ENCODE assay signal across 1 cellular context in the genomic region with DNA sequence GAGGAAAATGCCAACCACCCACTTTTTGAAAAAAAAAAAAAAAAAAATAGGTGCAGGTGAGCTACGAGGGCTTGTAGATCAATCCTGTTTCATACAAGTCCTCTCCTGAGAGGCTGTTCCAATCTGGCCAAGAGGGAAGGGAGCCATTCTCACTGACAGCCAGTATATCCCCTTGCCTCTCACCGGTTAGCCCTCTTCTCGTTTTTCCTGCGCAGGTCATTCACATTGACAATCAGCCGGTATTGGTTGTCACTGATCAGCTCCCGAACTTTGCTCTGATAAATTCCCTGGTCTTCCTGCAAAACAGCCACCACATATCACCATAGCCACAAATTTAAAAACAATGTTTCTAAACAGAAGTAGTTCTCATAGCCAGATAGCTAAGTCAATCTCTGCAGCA.
TF ChIP-seq lines count a peak whose summit lies in the region.

No MANE protein-coding gene starts in this region.

TF ChIP-seq in HepG2, 621 proteins besides CTCF, POLR2A, EP300 and RAD21 (continued from another document):
- TF ChIP-seq ZNF296 (CRISPR knock-in tag; conservative IDR thresholded peaks at IDR 0.05), result no peak
- no peak for TF ChIP-seq MTA1 (CRISPR knock-in tag; IDR thresholded peaks at IDR 0.05; ENCODE audit: borderline replicate concordance)
- no peak for TF ChIP-seq ZSCAN31 (CRISPR knock-in tag; IDR thresholded peaks at IDR 0.05; ENCODE audit: low read depth)
- no peak for TF ChIP-seq SUZ12 (IDR thresholded peaks at IDR 0.05; ENCODE audit: low read depth, low read length)
- TF ChIP-seq PATZ1 (CRISPR knock-in tag; IDR thresholded peaks at IDR 0.05), result no peak
- peak; percentile 52; the same call in 1 of the 2 replicates for TF ChIP-seq TFAP4 (IDR thresholded peaks at IDR 0.05; ENCODE audit: borderline replicate concordance, low read depth)
- no peak for TF ChIP-seq ZNF724P (CRISPR knock-in tag; IDR thresholded peaks at IDR 0.05; ENCODE audit: borderline replicate concordance)
- TF ChIP-seq TGIF2 (CRISPR knock-in tag; IDR thresholded peaks at IDR 0.05), result peak; percentile 90; the same call in 1 of the 2 replicates
- no peak for TF ChIP-seq CCDC6 (CRISPR knock-in tag; IDR thresholded peaks at IDR 0.05)
- no peak for TF ChIP-seq ZNF24 (IDR thresholded peaks at IDR 0.05)
- TF ChIP-seq ZFP36 (IDR thresholded peaks at IDR 0.05; ENCODE audit: borderline replicate concordance, low read depth, low read length, partially characterized antibody), result no peak
- TF ChIP-seq AGO1 (IDR thresholded peaks at IDR 0.05; ENCODE audit: low read depth, low read length, poor library complexity, severe bottlenecking), result no peak
- no peak for TF ChIP-seq BCL6 (CRISPR knock-in tag; IDR thresholded peaks at IDR 0.05)
- no peak for TF ChIP-seq BRD4 (CRISPR knock-in tag; IDR thresholded peaks at IDR 0.05)
- TF ChIP-seq NCOA5 (CRISPR knock-in tag; IDR thresholded peaks at IDR 0.05), result no peak
- no peak for TF ChIP-seq CEBPZ (IDR thresholded peaks at IDR 0.05; ENCODE audit: low read length)
- TF ChIP-seq, protein P1, sequence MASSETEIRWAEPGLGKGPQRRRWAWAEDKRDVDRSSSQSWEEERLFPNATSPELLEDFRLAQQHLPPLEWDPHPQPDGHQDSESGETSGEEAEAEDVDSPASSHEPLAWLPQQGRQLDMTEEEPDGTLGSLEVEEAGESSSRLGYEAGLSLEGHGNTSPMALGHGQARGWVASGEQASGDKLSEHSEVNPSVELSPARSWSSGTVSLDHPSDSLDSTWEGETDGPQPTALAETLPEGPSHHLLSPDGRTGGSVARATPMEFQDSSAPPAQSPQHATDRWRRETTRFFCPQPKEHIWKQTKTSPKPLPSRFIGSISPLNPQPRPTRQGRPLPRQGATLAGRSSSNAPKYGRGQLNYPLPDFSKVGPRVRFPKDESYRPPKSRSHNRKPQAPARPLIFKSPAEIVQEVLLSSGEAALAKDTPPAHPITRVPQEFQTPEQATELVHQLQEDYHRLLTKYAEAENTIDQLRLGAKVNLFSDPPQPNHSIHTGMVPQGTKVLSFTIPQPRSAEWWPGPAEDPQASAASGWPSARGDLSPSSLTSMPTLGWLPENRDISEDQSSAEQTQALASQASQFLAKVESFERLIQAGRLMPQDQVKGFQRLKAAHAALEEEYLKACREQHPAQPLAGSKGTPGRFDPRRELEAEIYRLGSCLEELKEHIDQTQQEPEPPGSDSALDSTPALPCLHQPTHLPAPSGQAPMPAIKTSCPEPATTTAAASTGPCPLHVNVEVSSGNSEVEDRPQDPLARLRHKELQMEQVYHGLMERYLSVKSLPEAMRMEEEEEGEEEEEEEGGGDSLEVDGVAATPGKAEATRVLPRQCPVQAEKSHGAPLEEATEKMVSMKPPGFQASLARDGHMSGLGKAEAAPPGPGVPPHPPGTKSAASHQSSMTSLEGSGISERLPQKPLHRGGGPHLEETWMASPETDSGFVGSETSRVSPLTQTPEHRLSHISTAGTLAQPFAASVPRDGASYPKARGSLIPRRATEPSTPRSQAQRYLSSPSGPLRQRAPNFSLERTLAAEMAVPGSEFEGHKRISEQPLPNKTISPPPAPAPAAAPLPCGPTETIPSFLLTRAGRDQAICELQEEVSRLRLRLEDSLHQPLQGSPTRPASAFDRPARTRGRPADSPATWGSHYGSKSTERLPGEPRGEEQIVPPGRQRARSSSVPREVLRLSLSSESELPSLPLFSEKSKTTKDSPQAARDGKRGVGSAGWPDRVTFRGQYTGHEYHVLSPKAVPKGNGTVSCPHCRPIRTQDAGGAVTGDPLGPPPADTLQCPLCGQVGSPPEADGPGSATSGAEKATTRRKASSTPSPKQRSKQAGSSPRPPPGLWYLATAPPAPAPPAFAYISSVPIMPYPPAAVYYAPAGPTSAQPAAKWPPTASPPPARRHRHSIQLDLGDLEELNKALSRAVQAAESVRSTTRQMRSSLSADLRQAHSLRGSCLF (CRISPR knock-in tag; IDR thresholded peaks at IDR 0.05; ENCODE audit: borderline replicate concordance), result no peak
- TF ChIP-seq, protein P2, sequence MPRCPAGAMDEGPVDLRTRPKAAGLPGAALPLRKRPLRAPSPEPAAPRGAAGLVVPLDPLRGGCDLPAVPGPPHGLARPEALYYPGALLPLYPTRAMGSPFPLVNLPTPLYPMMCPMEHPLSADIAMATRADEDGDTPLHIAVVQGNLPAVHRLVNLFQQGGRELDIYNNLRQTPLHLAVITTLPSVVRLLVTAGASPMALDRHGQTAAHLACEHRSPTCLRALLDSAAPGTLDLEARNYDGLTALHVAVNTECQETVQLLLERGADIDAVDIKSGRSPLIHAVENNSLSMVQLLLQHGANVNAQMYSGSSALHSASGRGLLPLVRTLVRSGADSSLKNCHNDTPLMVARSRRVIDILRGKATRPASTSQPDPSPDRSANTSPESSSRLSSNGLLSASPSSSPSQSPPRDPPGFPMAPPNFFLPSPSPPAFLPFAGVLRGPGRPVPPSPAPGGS (CRISPR knock-in tag; IDR thresholded peaks at IDR 0.05), result no peak
- no peak for TF ChIP-seq ZBTB33 (CRISPR knock-in tag; IDR thresholded peaks at IDR 0.05)
- TF ChIP-seq CREM (IDR thresholded peaks at IDR 0.05), result no peak
- no peak for TF ChIP-seq CREM (CRISPR knock-in tag; IDR thresholded peaks at IDR 0.05)
- TF ChIP-seq ZFP36L1 (CRISPR knock-in tag; IDR thresholded peaks at IDR 0.05), result no peak
- no peak for TF ChIP-seq WIZ (CRISPR knock-in tag; IDR thresholded peaks at IDR 0.05)
- no peak for TF ChIP-seq ZBTB7A (CRISPR knock-in tag; IDR thresholded peaks at IDR 0.05)
- TF ChIP-seq SAP130 (CRISPR knock-in tag; IDR thresholded peaks at IDR 0.05; ENCODE audit: low read depth), result peak; percentile 60
- no peak for TF ChIP-seq ZSCAN12 (CRISPR knock-in tag; IDR thresholded peaks at IDR 0.05)
- TF ChIP-seq, protein P3, sequence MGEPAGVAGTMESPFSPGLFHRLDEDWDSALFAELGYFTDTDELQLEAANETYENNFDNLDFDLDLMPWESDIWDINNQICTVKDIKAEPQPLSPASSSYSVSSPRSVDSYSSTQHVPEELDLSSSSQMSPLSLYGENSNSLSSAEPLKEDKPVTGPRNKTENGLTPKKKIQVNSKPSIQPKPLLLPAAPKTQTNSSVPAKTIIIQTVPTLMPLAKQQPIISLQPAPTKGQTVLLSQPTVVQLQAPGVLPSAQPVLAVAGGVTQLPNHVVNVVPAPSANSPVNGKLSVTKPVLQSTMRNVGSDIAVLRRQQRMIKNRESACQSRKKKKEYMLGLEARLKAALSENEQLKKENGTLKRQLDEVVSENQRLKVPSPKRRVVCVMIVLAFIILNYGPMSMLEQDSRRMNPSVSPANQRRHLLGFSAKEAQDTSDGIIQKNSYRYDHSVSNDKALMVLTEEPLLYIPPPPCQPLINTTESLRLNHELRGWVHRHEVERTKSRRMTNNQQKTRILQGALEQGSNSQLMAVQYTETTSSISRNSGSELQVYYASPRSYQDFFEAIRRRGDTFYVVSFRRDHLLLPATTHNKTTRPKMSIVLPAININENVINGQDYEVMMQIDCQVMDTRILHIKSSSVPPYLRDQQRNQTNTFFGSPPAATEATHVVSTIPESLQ (CRISPR knock-in tag; conservative IDR thresholded peaks at IDR 0.05), result no peak
- no peak for TF ChIP-seq GABPB1 (CRISPR knock-in tag; IDR thresholded peaks at IDR 0.05)
- no peak for TF ChIP-seq CBFB (CRISPR knock-in tag; IDR thresholded peaks at IDR 0.05)
- TF ChIP-seq THAP7 (CRISPR knock-in tag; IDR thresholded peaks at IDR 0.05), result no peak
- no peak for TF ChIP-seq ZNF274 (CRISPR knock-in tag; IDR thresholded peaks at IDR 0.05)
- TF ChIP-seq CEBPB (IDR thresholded peaks at IDR 0.05; ENCODE audit: borderline replicate concordance, low read depth, low read length), result no peak
- TF ChIP-seq, protein P4, sequence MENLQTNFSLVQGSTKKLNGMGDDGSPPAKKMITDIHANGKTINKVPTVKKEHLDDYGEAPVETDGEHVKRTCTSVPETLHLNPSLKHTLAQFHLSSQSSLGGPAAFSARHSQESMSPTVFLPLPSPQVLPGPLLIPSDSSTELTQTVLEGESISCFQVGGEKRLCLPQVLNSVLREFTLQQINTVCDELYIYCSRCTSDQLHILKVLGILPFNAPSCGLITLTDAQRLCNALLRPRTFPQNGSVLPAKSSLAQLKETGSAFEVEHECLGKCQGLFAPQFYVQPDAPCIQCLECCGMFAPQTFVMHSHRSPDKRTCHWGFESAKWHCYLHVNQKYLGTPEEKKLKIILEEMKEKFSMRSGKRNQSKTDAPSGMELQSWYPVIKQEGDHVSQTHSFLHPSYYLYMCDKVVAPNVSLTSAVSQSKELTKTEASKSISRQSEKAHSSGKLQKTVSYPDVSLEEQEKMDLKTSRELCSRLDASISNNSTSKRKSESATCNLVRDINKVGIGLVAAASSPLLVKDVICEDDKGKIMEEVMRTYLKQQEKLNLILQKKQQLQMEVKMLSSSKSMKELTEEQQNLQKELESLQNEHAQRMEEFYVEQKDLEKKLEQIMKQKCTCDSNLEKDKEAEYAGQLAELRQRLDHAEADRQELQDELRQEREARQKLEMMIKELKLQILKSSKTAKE (CRISPR knock-in tag; IDR thresholded peaks at IDR 0.05; ENCODE audit: borderline replicate concordance), result no peak
- TF ChIP-seq ZBTB25 (CRISPR knock-in tag; IDR thresholded peaks at IDR 0.05), result no peak
